ENCODE assay signal across 8 cellular contexts in genomic region chr17:35448899-35449227, GRCh38. TPM values are rescaled to one million over a fixed set of nuclear protein-coding genes. Genes with fewer than 3 reads are reported as not detected.
A peak's percentile ranks its signal among the peaks of the same experiment; 100 is the strongest.
DNase-seq lines count a peak whose midpoint lies in the region; TF ChIP-seq lines count a peak whose summit lies in the region.

No MANE protein-coding gene starts in this region.

- no peak overlapping the region for H3K27ac ChIP-seq in mesendoderm (ENCODE audit: low read depth, low read length)
- H3K27ac ChIP-seq in tibial nerve: peak overlapping the region in 2 of 4 donors; percentile 41 to 66

- intact Hi-C loops in activated naive CD4-positive, alpha-beta T cell treated with anti-CD3 and anti-CD28 coated beads for 36 hours (cut with micrococcal nuclease): loop anchor here (1.0 to 5.0 kb wide), 7 partner anchors 16 to 358 kb away; partner anchors contain the start of gene TAF15
- intact Hi-C loops in lower leg skin (cut with DNase I; ENCODE audit: low total_unique reads): no loop called here

- no peak overlapping the region for H3K4ac ChIP-seq in mesendoderm (ENCODE audit: low read depth, low read length)

- peak overlapping the region; percentile 83 for H3K23ac ChIP-seq in mesendoderm (ENCODE audit: low read length)

- DNase-seq in activated naive CD4-positive, alpha-beta T cell treated with anti-CD3 and anti-CD28 coated beads, Interleukin-2, amount 10 ng/mL, durations not matched to agents 7 days and 5 days: no peak
- no peak for DNase-seq in activated naive CD4-positive, alpha-beta T cell treated with anti-CD3 and anti-CD28 coated beads for 36 hours
- DNase-seq in adipocyte (ENCODE audit: low read depth) (no peak), mesendoderm (no peak), tibial nerve (ENCODE audit: low spot score in 2 of 2) (no peak), lower leg skin (ENCODE audit: low spot score in 2 of 2) (no peak), putamen (ENCODE audit: low spot score) (no peak), HuH-7.5 (ENCODE audit: low spot score) (no peak)

- no peaks in the 10 kb centered on the region for H3K79me2 ChIP-seq in mesendoderm (ENCODE audit: control insufficient read depth, insufficient read depth, low read length)

- H3K27me3 ChIP-seq in adipocyte (replicated peaks; ENCODE audit: control insufficient read depth, insufficient read depth, low read length) (peaks cover 32% of the 10 kb centered on the region), mesendoderm (ENCODE audit: insufficient read depth, low read length, poor library complexity) (peaks cover 7% of the 10 kb centered on the region), tibial nerve (peaks cover 0 to 12% of the 10 kb centered on the region in 2 donors)

- H4K5ac ChIP-seq in mesendoderm (ENCODE audit: low read length): no peak overlapping the region

- H2AK5ac ChIP-seq in mesendoderm (ENCODE audit: low read length): no peak overlapping the region

- H3K79me1 ChIP-seq in mesendoderm (ENCODE audit: low read length): no peaks in the 10 kb centered on the region

- no peak overlapping the region for H4K8ac ChIP-seq in mesendoderm (ENCODE audit: low read depth, low read length)

- H3K27me3 Mint-ChIP-seq in activated naive CD4-positive, alpha-beta T cell treated with anti-CD3 and anti-CD28 coated beads, Interleukin-2, amount 10 ng/mL, durations not matched to agents 7 days and 5 days: peaks cover 7% of the 10 kb centered on the region
- no peaks in the 10 kb centered on the region for H3K27me3 Mint-ChIP-seq in activated naive CD4-positive, alpha-beta T cell treated with anti-CD3 and anti-CD28 coated beads for 36 hours (ENCODE audit: low read depth)

- TF ChIP-seq EP300 in tibial nerve (IDR thresholded peaks at IDR 0.05): no peak

- TF ChIP-seq CTCF in tibial nerve (IDR thresholded peaks at IDR 0.05): no peak
- TF ChIP-seq CTCF in lower leg skin (IDR thresholded peaks at IDR 0.05): no peak

- peaks cover 61% of the 10 kb centered on the region for H3K36me3 Mint-ChIP-seq in activated naive CD4-positive, alpha-beta T cell treated with anti-CD3 and anti-CD28 coated beads, Interleukin-2, amount 10 ng/mL, durations not matched to agents 7 days and 5 days
- no peaks in the 10 kb centered on the region for H3K36me3 Mint-ChIP-seq in activated naive CD4-positive, alpha-beta T cell treated with anti-CD3 and anti-CD28 coated beads for 36 hours (ENCODE audit: low read depth)

- H2BK5ac ChIP-seq in mesendoderm (ENCODE audit: low read length): no peak overlapping the region

- H3K9me3 ChIP-seq in adipocyte (ENCODE audit: control insufficient read depth, low read length): no peaks in the 10 kb centered on the region
- no peaks in the 10 kb centered on the region for H3K9me3 ChIP-seq in tibial nerve

- TF ChIP-seq POLR2A in tibial nerve (IDR thresholded peaks at IDR 0.05): no peak
- TF ChIP-seq POLR2A in lower leg skin (IDR thresholded peaks at IDR 0.05): no peak

- H3K36me3 ChIP-seq in adipocyte (ENCODE audit: control insufficient read depth, insufficient read depth, low read length, severe bottlenecking) (no peaks in the 10 kb centered on the region), mesendoderm (ENCODE audit: control insufficient read depth, insufficient read depth, low read length) (no peaks in the 10 kb centered on the region), tibial nerve (no peaks in the 10 kb centered on the region)

- H3K4me1 ChIP-seq in adipocyte (ENCODE audit: control insufficient read depth, insufficient read depth, low read length) (peaks cover 13% of the 10 kb centered on the region), mesendoderm (ENCODE audit: control insufficient read depth, low read depth, low read length) (no peaks in the 10 kb centered on the region), tibial nerve (peaks cover 0 to 24% (median 7%) of the 10 kb centered on the region in 4 donors)

- CTCF ChIA-PET in activated naive CD4-positive, alpha-beta T cell treated with anti-CD3 and anti-CD28 coated beads, Interleukin-2, amount 10 ng/mL, durations not matched to agents 7 days and 5 days (lab: Charles Lee): interaction anchor here (0.8 to 1.9 kb wide), 3 partner anchors 39 to 85 kb away, joined by 3 to 5 read pairs (median 4); partner anchors contain the start of gene SLFN11
- CTCF ChIA-PET in activated naive CD4-positive, alpha-beta T cell treated with anti-CD3 and anti-CD28 coated beads for 36 hours (lab: Charles Lee): interaction anchor here (1.0 to 2.0 kb wide), 2 partner anchors 84 to 136 kb away, joined by 3 to 9 read pairs; no protein-coding TSS in a partner anchor

- H3K4me2 ChIP-seq in mesendoderm (ENCODE audit: low read length): peak overlapping the region; percentile 89

- H2BK120ac ChIP-seq in mesendoderm (ENCODE audit: low read depth, low read length): no peak overlapping the region

- no peak overlapping the region for H3K18ac ChIP-seq in mesendoderm (ENCODE audit: low read length)

- peak overlapping the region; percentile 82 for H3K56ac ChIP-seq in mesendoderm (ENCODE audit: low read length)

- H2BK15ac ChIP-seq in mesendoderm (replicated peaks; ENCODE audit: low read depth): no peak overlapping the region

- H3K9ac ChIP-seq in adipocyte (ENCODE audit: low read length) (no peak overlapping the region), mesendoderm (ENCODE audit: low read length) (no peak overlapping the region)

- peak overlapping the region; percentile 83 for H3K4me3 ChIP-seq in adipocyte (ENCODE audit: low read length)
- no peak overlapping the region for H3K4me3 ChIP-seq in mesendoderm (ENCODE audit: low read length)
- peak overlapping the region; percentile 44 to 65 (median 58) for H3K4me3 ChIP-seq in tibial nerve
- H3K4me3 ChIP-seq in lower leg skin (ENCODE audit: low read depth, poor library complexity, severe bottlenecking): no peak overlapping the region

- H3K9me3 Mint-ChIP-seq in activated naive CD4-positive, alpha-beta T cell treated with anti-CD3 and anti-CD28 coated beads, Interleukin-2, amount 10 ng/mL, durations not matched to agents 7 days and 5 days: no peaks in the 10 kb centered on the region
- H3K9me3 Mint-ChIP-seq in activated naive CD4-positive, alpha-beta T cell treated with anti-CD3 and anti-CD28 coated beads for 36 hours: no peaks in the 10 kb centered on the region

- WGBS in mesendoderm (ENCODE audit: extremely low coverage, insufficient coverage, low lambda C conversion rate): no CpG with 5 or more reads among the region's 16 CpGs
- 28 to 34% methylated on average over 12 to 16 of the region's 16 CpGs for WGBS in tibial nerve, 2 donors
- 17 to 40% methylated on average over 16 of the region's 16 CpGs for WGBS in lower leg skin, 2 donors

- peak overlapping the region; percentile 70 for H3K4me3 Mint-ChIP-seq in activated naive CD4-positive, alpha-beta T cell treated with anti-CD3 and anti-CD28 coated beads, Interleukin-2, amount 10 ng/mL, durations not matched to agents 7 days and 5 days
- H3K4me3 Mint-ChIP-seq in activated naive CD4-positive, alpha-beta T cell treated with anti-CD3 and anti-CD28 coated beads for 36 hours: no peak overlapping the region

- peaks cover 26% of the 10 kb centered on the region for H3K4me1 Mint-ChIP-seq in activated naive CD4-positive, alpha-beta T cell treated with anti-CD3 and anti-CD28 coated beads, Interleukin-2, amount 10 ng/mL, durations not matched to agents 7 days and 5 days
- H3K4me1 Mint-ChIP-seq in activated naive CD4-positive, alpha-beta T cell treated with anti-CD3 and anti-CD28 coated beads for 36 hours (ENCODE audit: low read depth): peaks cover 12% of the 10 kb centered on the region

- H3K27ac Mint-ChIP-seq in activated naive CD4-positive, alpha-beta T cell treated with anti-CD3 and anti-CD28 coated beads, Interleukin-2, amount 10 ng/mL, durations not matched to agents 7 days and 5 days: peak overlapping the region; percentile 76
- H3K27ac Mint-ChIP-seq in activated naive CD4-positive, alpha-beta T cell treated with anti-CD3 and anti-CD28 coated beads for 36 hours: no peak overlapping the region

RNA-seq across cellular contexts. Expression of gene SLFN13, which starts 0.3 kb away (rescaled TPM):
- 10 to 100 TPM; 28.6 to 30.1 TPM for total RNA-seq in activated naive CD4-positive, alpha-beta T cell treated with anti-CD3 and anti-CD28 coated beads for 36 hours
- 7.7 TPM for polyA plus RNA-seq in mesendoderm (2013, experiment 1 of 2)
- polyA plus RNA-seq in mesendoderm (2013, experiment 2 of 2): 8.0 TPM
- 10 to 100 TPM in 1 of 4 donors, 1 to 10 TPM in 3; 2.3 to 23.6 (median 4.9) TPM for total RNA-seq in tibial nerve
- 1 to 10 TPM; 2.9 to 7.8 (median 5.1) TPM for total RNA-seq in lower leg skin

RNA-seq across cellular contexts. Expression of gene SLFN12, which starts 16.6 kb away (rescaled TPM):
- total RNA-seq in activated naive CD4-positive, alpha-beta T cell treated with anti-CD3 and anti-CD28 coated beads for 36 hours: 1 to 10 TPM; 5.3 to 5.6 TPM
- polyA plus RNA-seq in mesendoderm (2013, experiment 1 of 2): 20.3 TPM
- polyA plus RNA-seq in mesendoderm (2013, experiment 2 of 2): 21.0 TPM
- total RNA-seq in tibial nerve: 10 to 100 TPM; 11.6 to 20.1 (median 15.9) TPM
- total RNA-seq in lower leg skin: 1 to 10 TPM; 1.2 to 2.5 (median 1.9) TPM

Comparison
In these comparisons a context has a peak if more than half of its experiments do, and no peak if none do; other contexts are left out.
1. H3K4me3 ChIP-seq: peak in adipocyte (single experiment) and tibial nerve (4 of 4); none in mesendoderm (single experiment) and lower leg skin (single experiment).